11 cellular contexts compared by ENCODE assay signal in the genomic region with DNA sequence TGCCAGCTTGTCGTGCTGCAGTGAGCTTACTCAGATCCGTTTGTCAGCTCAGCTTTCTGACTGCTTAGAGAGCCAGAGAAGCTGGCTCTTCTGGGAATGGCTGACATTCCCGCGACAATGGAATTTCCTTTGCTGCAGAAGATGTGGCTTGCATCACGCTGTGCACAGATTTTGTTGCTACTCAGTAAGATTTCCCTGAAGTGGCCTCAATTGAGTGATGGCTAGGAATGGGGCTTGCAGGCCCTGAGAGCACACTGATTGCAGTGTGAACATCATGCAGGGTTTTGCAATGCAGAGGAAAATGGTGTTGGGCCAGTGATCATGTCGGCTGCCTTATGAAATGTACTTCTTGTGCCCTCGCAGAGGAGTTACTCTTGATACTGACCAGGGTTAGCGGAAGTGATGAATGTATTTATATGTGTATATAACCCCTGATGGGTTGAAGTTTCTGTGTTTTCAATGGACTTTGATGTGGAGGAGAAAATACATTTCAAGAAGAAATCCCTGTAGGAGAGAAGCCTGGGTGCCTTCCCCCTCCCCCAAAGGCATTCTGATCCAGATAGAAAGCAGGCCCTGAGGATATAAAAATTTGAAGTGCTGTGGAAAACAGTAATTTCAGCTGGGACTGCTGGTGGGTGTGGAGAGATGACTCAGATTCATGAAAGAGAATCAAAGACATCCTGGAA.
DNase-seq lines count a peak whose midpoint lies in the region; ATAC-seq lines count a peak whose summit lies in the region.
"Had no signal": no experiment of that assay in that cellular context is flagged by ENCODE, and none has a peak within 500 bp of the region (broad histone marks: within the 10 kb centered on the region; RNA-seq: fewer than 3 reads in every experiment).

No MANE protein-coding gene starts in this region.

- no peaks in the 10 kb centered on the region for H3K36me3 ChIP-seq in aorta (ENCODE audit: control insufficient read depth in 1 of 2, insufficient read depth in 2 of 2, low read length in 1 of 2)

- no peaks in the 10 kb centered on the region for H3K27me3 ChIP-seq in aorta (ENCODE audit: control insufficient read depth in 1 of 2, insufficient read depth in 2 of 2, low read length in 1 of 2)

- WGBS in aorta, 2 donors: 25 to 27% methylated on average over 8 of the region's 8 CpGs

- H3K4me1 ChIP-seq in aorta (ENCODE audit: control insufficient read depth in 1 of 2, insufficient read depth in 2 of 2, low read length in 2 of 2): peaks cover 0 to 2% of the 10 kb centered on the region in 2 donors
- H3K4me1 ChIP-seq: parathyroid adenoma had no signal

- H3K4me3 ChIP-seq in aorta (ENCODE audit: low read length in 2 of 2): no peak overlapping the region

- H3K27ac ChIP-seq in aorta (ENCODE audit: low read depth in 1 of 2, low read length in 2 of 2): peak overlapping the region in 1 of 2 donors; percentile 43
- H3K27ac ChIP-seq: parathyroid adenoma had no signal

- peak; percentile 75 for ATAC-seq in Right ventricle myocardium inferior
- peak; percentile 74 for ATAC-seq in aorta (ENCODE audit: low FRiP score)
- no peak for ATAC-seq in HG03571 (IDR thresholded peaks at IDR 0.05; ENCODE audit: unreplicated experiment)

- DNase-seq in Right ventricle myocardium inferior (ENCODE audit: missing footprints): no peak
- DNase-seq in cardiac septum (ENCODE audit: low spot score): no peak
- DNase-seq in fibroblast of gingiva (ENCODE audit: low read depth): peak; percentile 98
- peak; percentile 70 for DNase-seq in myocyte (ENCODE audit: low read depth)
- peak in 1 of 2 donors; percentile 56 for DNase-seq in aorta
- no peak for DNase-seq in NCI-H2081 (lab: John Stamatoyannopoulos, UW)
- DNase-seq in activated naive CD4-positive, alpha-beta T cell (lab: John Stamatoyannopoulos, UW): no peak
- DNase-seq: 8988T, activated B cell treated with CpG ODN at 0.5 μM for 24 hours had no signal

- H3K9me3 ChIP-seq in aorta (ENCODE audit: control insufficient read depth, low read length): no peaks in the 10 kb centered on the region

- intact Hi-C loops in Right ventricle myocardium inferior (cut with DNase I) (no loop called here), cardiac septum (cut with DNase I) (no loop called here), aorta (cut with DNase I) (loop anchor here in 1 of 2 donors (10.0 kb wide), 1 partner anchor 58 kb away; no protein-coding TSS in a partner anchor)

Comparison
In these comparisons a context has a peak if more than half of its experiments do, and no peak if none do; other contexts are left out.
1. DNase-seq: peak in fibroblast of gingiva (single experiment) and myocyte (single experiment); none in Right ventricle myocardium inferior (single experiment), cardiac septum (single experiment), NCI-H2081 (0 of 2) and activated naive CD4-positive, alpha-beta T cell (0 of 4).